ENCODE assay signal across 28 cellular contexts in the genomic region with DNA sequence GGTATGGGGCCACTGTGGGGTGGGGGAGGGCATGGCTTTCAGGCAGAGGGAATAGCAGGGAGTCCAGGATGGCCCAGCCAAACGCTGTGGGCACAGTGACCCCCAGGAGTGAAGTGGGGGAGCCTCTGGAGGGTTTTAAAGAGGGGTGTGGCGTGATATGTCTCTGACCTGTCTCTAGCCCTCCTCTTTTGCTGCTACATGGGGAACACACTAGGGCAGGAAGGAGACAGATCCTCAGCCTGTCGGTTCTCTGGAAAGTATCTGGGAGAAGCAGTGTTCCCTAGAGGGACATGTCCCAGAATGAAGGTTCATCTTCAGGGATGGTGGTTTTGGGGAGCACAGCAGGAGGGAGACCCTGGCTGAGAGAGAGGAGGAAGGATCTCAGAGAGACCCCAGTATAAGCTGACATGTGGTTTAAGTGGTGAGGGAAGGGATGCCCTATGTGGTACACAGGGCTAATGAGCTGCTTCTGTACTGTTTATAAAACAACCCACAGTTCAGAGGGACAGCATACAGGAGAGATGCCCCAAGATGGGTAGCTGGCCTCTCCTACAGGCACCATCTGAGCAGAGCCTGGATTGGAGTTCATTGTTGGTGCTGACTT. TPM values are rescaled to one million over a fixed set of nuclear protein-coding genes. Genes with fewer than 3 reads are reported as not detected.
"Had no signal": no experiment of that assay in that cellular context is flagged by ENCODE, and none has a peak within 500 bp of the region (broad histone marks: within the 10 kb centered on the region; RNA-seq: fewer than 3 reads in every experiment).

No MANE protein-coding gene starts in this region.

- H3K9me3 Mint-ChIP-seq: activated naive CD4-positive, alpha-beta T cell treated with anti-CD3 and anti-CD28 coated beads for 36 hours; activated naive CD8-positive, alpha-beta T cell treated with anti-CD3 and anti-CD28 coated beads for 36 hours; dendritic cell treated with granulocyte-macrophage colony-stimulating factor and Interleukin-4, amounts not matched to agents 40 ng/mL and 50 ng/mL, for 4 days; nephron; T-helper 2 cell treated with Interferon-gamma antibody and Interleukin-4, amounts not matched to agents 5 μg/mL and 100 μg/mL, for 36 hours had no signal

- H3K27me3 Mint-ChIP-seq: activated CD4-positive, alpha-beta T cell treated with anti-CD3 and anti-CD28 coated beads for 36 hours; activated naive CD8-positive, alpha-beta T cell treated with anti-CD3 and anti-CD28 coated beads for 36 hours; dendritic cell treated with granulocyte-macrophage colony-stimulating factor and Interleukin-4, amounts not matched to agents 40 ng/mL and 50 ng/mL, for 4 days had no signal

- H3K79me2 ChIP-seq: parathyroid adenoma had no signal

- H2AFZ ChIP-seq: parathyroid adenoma had no signal

- H3K4me1 Mint-ChIP-seq: activated CD4-positive, alpha-beta T cell treated with anti-CD3 and anti-CD28 coated beads for 36 hours; activated naive CD8-positive, alpha-beta T cell treated with anti-CD3 and anti-CD28 coated beads for 36 hours had no signal

- H3K27ac Mint-ChIP-seq: activated CD4-positive, alpha-beta T cell treated with anti-CD3 and anti-CD28 coated beads for 36 hours; activated naive CD4-positive, alpha-beta T cell treated with anti-CD3 and anti-CD28 coated beads for 36 hours; activated naive CD8-positive, alpha-beta T cell treated with anti-CD3 and anti-CD28 coated beads for 36 hours; dendritic cell treated with granulocyte-macrophage colony-stimulating factor and Interleukin-4, amounts not matched to agents 40 ng/mL and 50 ng/mL, for 4 days; T-helper 2 cell treated with Interferon-gamma antibody and Interleukin-4, amounts not matched to agents 5 μg/mL and 100 μg/mL, for 36 hours had no signal

- H3K4me3 ChIP-seq: adrenal gland, body of pancreas, esophagus squamous epithelium, right atrium auricular region, spleen, tibial nerve had no signal

- H3K36me3 Mint-ChIP-seq: activated naive CD8-positive, alpha-beta T cell treated with anti-CD3 and anti-CD28 coated beads for 36 hours had no signal

- H3K36me3 ChIP-seq: adrenal gland, esophagus squamous epithelium, right atrium auricular region, spleen, tibial nerve had no signal

- ATAC-seq: activated CD4-positive, alpha-beta T cell treated with anti-CD3 and anti-CD28 coated beads for 36 hours; body of pancreas had no signal

- H3K9me3 ChIP-seq: adrenal gland, body of pancreas, esophagus squamous epithelium, right atrium auricular region, spleen, tibial nerve had no signal

- H3K4me1 ChIP-seq: adrenal gland, body of pancreas, parathyroid adenoma, right atrium auricular region, spleen, tibial nerve had no signal

- H3K4me3 Mint-ChIP-seq: activated CD4-positive, alpha-beta T cell treated with anti-CD3 and anti-CD28 coated beads for 36 hours; activated naive CD4-positive, alpha-beta T cell treated with anti-CD3 and anti-CD28 coated beads for 36 hours; activated naive CD8-positive, alpha-beta T cell treated with anti-CD3 and anti-CD28 coated beads for 36 hours; dendritic cell treated with granulocyte-macrophage colony-stimulating factor and Interleukin-4, amounts not matched to agents 40 ng/mL and 50 ng/mL, for 4 days; nephron; T-helper 2 cell treated with Interferon-gamma antibody and Interleukin-4, amounts not matched to agents 5 μg/mL and 100 μg/mL, for 36 hours had no signal

- DNase-seq: activated CD4-positive, alpha-beta T cell treated with anti-CD3 and anti-CD28 coated beads for 36 hours; activated CD4-positive, alpha-beta T cell treated with anti-CD3 and anti-CD28 coated beads, Interleukin-2, amount 50 U/mL, for 4 hours; activated CD4-positive, CD25-positive, alpha-beta regulatory T cell; activated CD8-positive, alpha-beta memory T cell treated with anti-CD3 and anti-CD28 coated beads for 24 hours; activated effector memory CD4-positive, alpha-beta T cell treated with anti-CD3 and anti-CD28 coated beads, Interleukin-2, amount 50 U/mL, for 16 hours; activated naive CD4-positive, alpha-beta T cell treated with anti-CD3 and anti-CD28 coated beads for 36 hours; activated naive CD8-positive, alpha-beta T cell treated with anti-CD3 and anti-CD28 coated beads for 36 hours; adrenal gland; aorta; body of pancreas; esophagus squamous epithelium; foreskin melanocyte; left ventricle myocardium superior; nucleus accumbens; spleen; stimulated activated naive CD4-positive, alpha-beta T cell had no signal

- H3K9ac ChIP-seq: parathyroid adenoma had no signal

- H3K27ac ChIP-seq: adrenal gland, body of pancreas, epithelial cell of prostate, esophagus squamous epithelium, parathyroid adenoma, right atrium auricular region, spleen, tibial nerve had no signal

- H3K27me3 ChIP-seq: adrenal gland, body of pancreas, esophagus squamous epithelium, right atrium auricular region, spleen, tibial nerve had no signal

RNA-seq across cellular contexts. Expression of gene TRIM71, which starts 37.7 kb away (rescaled TPM):
- total RNA-seq: aorta, body of pancreas, cardiac septum, esophagus squamous epithelium, glomerular endothelial cell, left ventricle myocardium superior, lung microvascular endothelial cell, pulmonary artery endothelial cell, right atrium auricular region had no signal
- polyA plus RNA-seq: adrenal gland, aorta, urinary bladder had no signal
